ENCODE assay signal across 14 cellular contexts in the genomic region with DNA sequence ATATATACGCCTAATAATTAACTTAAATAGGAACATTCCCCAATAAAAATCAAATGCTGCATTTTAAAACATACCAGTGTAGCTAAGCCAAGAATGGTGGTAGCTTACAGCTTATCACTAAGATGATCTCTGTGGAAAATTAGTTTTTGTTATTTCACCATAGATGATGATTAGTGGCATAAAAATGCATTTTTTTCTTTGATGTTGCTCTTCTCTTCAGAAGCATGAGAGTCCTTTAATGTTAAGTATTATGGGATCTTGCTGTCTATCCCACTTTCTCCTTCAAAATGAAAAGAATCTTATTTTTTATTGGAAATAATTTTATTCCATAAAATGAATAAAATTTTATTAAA.
DNase-seq lines count a peak whose midpoint lies in the region; TF ChIP-seq lines count a peak whose summit lies in the region.
"Had no signal": no experiment of that assay in that cellular context is flagged by ENCODE, and none has a peak within 500 bp of the region (broad histone marks: within the 10 kb centered on the region; RNA-seq: fewer than 3 reads in every experiment).

No MANE protein-coding gene starts in this region.

- no peaks in the 10 kb centered on the region for H3K27me3 Mint-ChIP-seq in osteocyte (ENCODE audit: unreplicated experiment)

- H3K4me3 Mint-ChIP-seq in osteocyte (ENCODE audit: unreplicated experiment), result no peak overlapping the region

- no peak overlapping the region for H3K27ac Mint-ChIP-seq in osteocyte (ENCODE audit: unreplicated experiment)

- H3K27ac ChIP-seq in 22Rv1, result no peak overlapping the region
- H3K27ac ChIP-seq in uterus, result no peak overlapping the region

- no peaks in the 10 kb centered on the region for H3K27me3 ChIP-seq in uterus
- H3K27me3 ChIP-seq: MG63 had no signal

- peaks cover 2% of the 10 kb centered on the region for H3K4me1 Mint-ChIP-seq in osteocyte (ENCODE audit: unreplicated experiment)

- H3K36me3 Mint-ChIP-seq in osteocyte (ENCODE audit: unreplicated experiment), result no peaks in the 10 kb centered on the region

- TF ChIP-seq CTCF in 22Rv1 (IDR thresholded peaks at IDR 0.05) (0 out of 2 replicates have a peak, but pooled peaks have one; percentile 1), cardiac fibroblast (IDR thresholded peaks at IDR 0.05; ENCODE audit: low read depth, low read length) (no peak), fibroblast of the aortic adventitia (IDR thresholded peaks at IDR 0.05; ENCODE audit: insufficient read depth, low read length) (no peak), osteocyte (IDR thresholded peaks at IDR 0.05) (no peak), uterus (IDR thresholded peaks at IDR 0.05) (no peak)

- TF ChIP-seq POLR2A in uterus (IDR thresholded peaks at IDR 0.05), result no peak

- H3K4me3 ChIP-seq in cardiac fibroblast (replicated peaks in 1 of 2; ENCODE audit: low read depth in 2 of 2, low read length in 2 of 2) (no peak overlapping the region), fibroblast of the aortic adventitia (ENCODE audit: low read depth, low read length) (no peak overlapping the region), uterus (no peak overlapping the region)
- H3K4me3 ChIP-seq: MG63 had no signal

- no peaks in the 10 kb centered on the region for H3K36me3 ChIP-seq in uterus
- H3K36me3 ChIP-seq: MG63 had no signal

- H3K4me1 ChIP-seq in uterus, result no peaks in the 10 kb centered on the region

- H3K9me3 Mint-ChIP-seq in osteocyte (ENCODE audit: unreplicated experiment), result peaks cover 7% of the 10 kb centered on the region

- DNase-seq in GM04503 (ENCODE audit: low read depth) (peak; percentile 1), cardiac fibroblast (ENCODE audit: low read depth in 2 of 2) (peak; percentile 2 to 15), fibroblast of the aortic adventitia (ENCODE audit: low read depth) (peak; percentile 11), osteocyte (ENCODE audit: extremely low spot score, unreplicated experiment) (no peak), T-helper 1 cell (no peak), uterus (no peak), cerebellar nuclear complex (lab: John Stamatoyannopoulos, UW) (no peak)
- DNase-seq: DMS79 treated with DMSO at 0.1 percent for 48 hours, MG63, NCI-H1092 treated with DMSO at 0.1 percent for 48 hours, NCI-H1694 treated with DMSO at 0.1 percent for 48 hours, NCI-H748 treated with DMSO at 0.1 percent for 48 hours, PC-3 had no signal

- intact Hi-C loops in uterus (cut with DNase I; ENCODE audit: low total_unique reads), result no loop called here

- H3K9me3 ChIP-seq in uterus, result no peaks in the 10 kb centered on the region
- H3K9me3 ChIP-seq: MG63 had no signal

Comparison
In these comparisons a context has a peak if more than half of its experiments do, and no peak if none do; other contexts are left out.
1. DNase-seq: peak in GM04503 (single experiment), cardiac fibroblast (2 of 2) and fibroblast of the aortic adventitia (single experiment); none in osteocyte (single experiment), T-helper 1 cell (0 of 5), uterus (0 of 2) and cerebellar nuclear complex (0 of 2).